Comparison of ENCODE assay signal across 1 cellular context in the genomic region with DNA sequence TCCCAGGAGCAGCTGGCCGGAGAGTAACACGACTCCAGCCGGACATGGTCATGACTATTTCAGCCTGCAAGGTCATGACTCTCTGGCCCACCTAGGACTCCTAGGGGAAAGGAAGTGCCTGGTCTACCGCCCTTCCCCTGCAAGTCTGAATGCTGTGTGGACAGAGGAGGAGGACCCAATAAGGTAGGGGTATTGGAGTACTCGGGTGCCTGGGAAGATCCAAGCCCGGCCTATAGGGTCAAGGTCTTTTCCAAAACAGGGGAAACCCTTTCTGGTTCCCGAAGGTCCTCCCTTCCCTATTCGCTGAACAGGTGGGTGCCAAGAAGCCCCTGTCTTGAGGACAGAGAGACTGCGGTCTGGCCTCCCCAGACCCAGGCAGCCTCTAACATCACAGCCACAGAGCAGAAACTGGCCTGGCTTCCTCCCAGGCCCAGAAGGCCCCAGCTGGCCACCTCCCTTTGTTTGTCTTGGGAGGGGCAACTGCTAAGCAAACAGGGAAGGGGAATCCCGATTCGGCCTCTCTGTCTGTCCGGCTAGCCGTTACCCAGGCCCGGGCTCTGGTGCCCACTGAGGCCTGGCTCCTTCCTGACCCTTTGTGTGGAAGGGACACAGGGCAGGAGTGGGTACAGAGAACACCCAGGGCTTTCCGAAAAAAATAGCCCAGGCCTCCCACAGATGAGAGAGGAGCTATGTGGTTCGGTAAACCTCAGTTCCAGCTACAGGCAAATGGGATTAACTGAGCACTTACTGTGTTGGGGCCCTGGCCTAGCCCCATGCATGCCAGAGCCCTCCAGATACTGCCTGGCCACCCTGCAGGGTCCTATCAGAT.
TF ChIP-seq lines count a peak whose summit lies in the region.

No MANE protein-coding gene starts in this region.

TF ChIP-seq in A549, 52 proteins besides CTCF, POLR2A, EP300 and RAD21:
- TF ChIP-seq NR3C1 (IDR thresholded peaks at IDR 0.05) (no peak), CEBPB (IDR thresholded peaks at IDR 0.05) (0 out of 4 replicates have a peak, but pooled peaks of 1 of the 2 experiments have one; percentile 34), MAFK (IDR thresholded peaks at IDR 0.05; ENCODE audit: partially characterized antibody) (no peak), JUNB (IDR thresholded peaks at IDR 0.05) (no peak), HOXB5 (CRISPR knock-in tag; IDR thresholded peaks at IDR 0.05) (peak; percentile 84), CHD2 (IDR thresholded peaks at IDR 0.05; ENCODE audit: low read length, partially characterized antibody) (no peak), CHD4 (IDR thresholded peaks at IDR 0.05; ENCODE audit: borderline replicate concordance) (peak; percentile 50; the same call in 1 of the 2 replicates), ZNF302 (CRISPR knock-in tag; IDR thresholded peaks at IDR 0.05) (no peak), KDM1A (IDR thresholded peaks at IDR 0.05; ENCODE audit: low read depth) (no peak), RARB (CRISPR knock-in tag; IDR thresholded peaks at IDR 0.05) (no peak), KDM5A (IDR thresholded peaks at IDR 0.05) (no peak), RNF2 (IDR thresholded peaks at IDR 0.05; ENCODE audit: borderline replicate concordance, low read depth) (no peak), FOSB (CRISPR knock-in tag; IDR thresholded peaks at IDR 0.05) (no peak), NFE2L2 (conservative IDR thresholded peaks at IDR 0.05; ENCODE audit: low read length) (no peak), FOSL2 (IDR thresholded peaks at IDR 0.05) (no peak), FOSL2 (CRISPR knock-in tag; IDR thresholded peaks at IDR 0.05) (peak; percentile 41), ESRRA (IDR thresholded peaks at IDR 0.05; ENCODE audit: borderline replicate concordance, low read length) (no peak), MYC (IDR thresholded peaks at IDR 0.05; ENCODE audit: borderline replicate concordance, low read length) (peak; percentile 43; the same call in 1 of the 2 replicates), RFX5 (IDR thresholded peaks at IDR 0.05) (no peak), PHF8 (IDR thresholded peaks at IDR 0.05; ENCODE audit: borderline replicate concordance, low read depth) (no peak), ZSCAN20 (CRISPR knock-in tag; IDR thresholded peaks at IDR 0.05) (no peak), HEYL (CRISPR knock-in tag; IDR thresholded peaks at IDR 0.05) (0 out of 2 replicates have a peak, but pooled peaks have one; percentile 6), GATA3 (IDR thresholded peaks at IDR 0.05; ENCODE audit: borderline replicate concordance) (peak; percentile 74), CBX8 (IDR thresholded peaks at IDR 0.05) (no peak), MAZ (IDR thresholded peaks at IDR 0.05; ENCODE audit: borderline replicate concordance, low read depth, low read length) (peak; percentile 95), RCOR1 (IDR thresholded peaks at IDR 0.05; ENCODE audit: low read depth, low read length) (no peak), TFCP2L1 (CRISPR knock-in tag; IDR thresholded peaks at IDR 0.05) (no peak), NPAS2 (CRISPR knock-in tag; IDR thresholded peaks at IDR 0.05; ENCODE audit: borderline replicate concordance) (no peak), EHF (CRISPR knock-in tag; IDR thresholded peaks at IDR 0.05) (peak; percentile 86), TP53 (CRISPR knock-in tag; IDR thresholded peaks at IDR 0.05) (no peak), BHLHE40 (IDR thresholded peaks at IDR 0.05; ENCODE audit: low read depth, low read length) (no peak), SMC3 (IDR thresholded peaks at IDR 0.05) (peak; percentile 38; the same call in 2 of the 3 replicates), ZFP36 (IDR thresholded peaks at IDR 0.05; ENCODE audit: borderline replicate concordance, partially characterized antibody) (no peak), CBX2 (IDR thresholded peaks at IDR 0.05; ENCODE audit: borderline replicate concordance, low read depth) (no peak), HOXB13 (CRISPR knock-in tag; IDR thresholded peaks at IDR 0.05; ENCODE audit: low read depth) (no peak; the same call in 1 of the 2 replicates), EHMT2 (IDR thresholded peaks at IDR 0.05; ENCODE audit: low read depth) (no peak), JUN (IDR thresholded peaks at IDR 0.05) (peak; percentile 62 to 69; a peak in 4 of 5 replicates), FOXS1 (CRISPR knock-in tag; IDR thresholded peaks at IDR 0.05) (peak; percentile 16; the same call in 1 of the 2 replicates), HOXA7 (CRISPR knock-in tag; IDR thresholded peaks at IDR 0.05) (no peak), SREBF2 (IDR thresholded peaks at IDR 0.05) (no peak), ZC3H11A (IDR thresholded peaks at IDR 0.05) (peak; percentile 3; the same call in 1 of the 2 replicates), POLR2AphosphoS2 (conservative IDR thresholded peaks at IDR 0.05; ENCODE audit: low read length) (no peak), HDAC2 (IDR thresholded peaks at IDR 0.05) (no peak)
- TF ChIP-seq, protein P1, sequence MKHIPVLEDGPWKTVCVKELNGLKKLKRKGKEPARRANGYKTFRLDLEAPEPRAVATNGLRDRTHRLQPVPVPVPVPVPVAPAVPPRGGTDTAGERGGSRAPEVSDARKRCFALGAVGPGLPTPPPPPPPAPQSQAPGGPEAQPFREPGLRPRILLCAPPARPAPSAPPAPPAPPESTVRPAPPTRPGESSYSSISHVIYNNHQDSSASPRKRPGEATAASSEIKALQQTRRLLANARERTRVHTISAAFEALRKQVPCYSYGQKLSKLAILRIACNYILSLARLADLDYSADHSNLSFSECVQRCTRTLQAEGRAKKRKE (CRISPR knock-in tag; IDR thresholded peaks at IDR 0.05; ENCODE audit: low read depth) = peak; percentile 92
- TF ChIP-seq, protein P2, sequence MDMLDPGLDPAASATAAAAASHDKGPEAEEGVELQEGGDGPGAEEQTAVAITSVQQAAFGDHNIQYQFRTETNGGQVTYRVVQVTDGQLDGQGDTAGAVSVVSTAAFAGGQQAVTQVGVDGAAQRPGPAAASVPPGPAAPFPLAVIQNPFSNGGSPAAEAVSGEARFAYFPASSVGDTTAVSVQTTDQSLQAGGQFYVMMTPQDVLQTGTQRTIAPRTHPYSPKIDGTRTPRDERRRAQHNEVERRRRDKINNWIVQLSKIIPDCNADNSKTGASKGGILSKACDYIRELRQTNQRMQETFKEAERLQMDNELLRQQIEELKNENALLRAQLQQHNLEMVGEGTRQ (IDR thresholded peaks at IDR 0.05) = no peak
- TF ChIP-seq, protein P3, sequence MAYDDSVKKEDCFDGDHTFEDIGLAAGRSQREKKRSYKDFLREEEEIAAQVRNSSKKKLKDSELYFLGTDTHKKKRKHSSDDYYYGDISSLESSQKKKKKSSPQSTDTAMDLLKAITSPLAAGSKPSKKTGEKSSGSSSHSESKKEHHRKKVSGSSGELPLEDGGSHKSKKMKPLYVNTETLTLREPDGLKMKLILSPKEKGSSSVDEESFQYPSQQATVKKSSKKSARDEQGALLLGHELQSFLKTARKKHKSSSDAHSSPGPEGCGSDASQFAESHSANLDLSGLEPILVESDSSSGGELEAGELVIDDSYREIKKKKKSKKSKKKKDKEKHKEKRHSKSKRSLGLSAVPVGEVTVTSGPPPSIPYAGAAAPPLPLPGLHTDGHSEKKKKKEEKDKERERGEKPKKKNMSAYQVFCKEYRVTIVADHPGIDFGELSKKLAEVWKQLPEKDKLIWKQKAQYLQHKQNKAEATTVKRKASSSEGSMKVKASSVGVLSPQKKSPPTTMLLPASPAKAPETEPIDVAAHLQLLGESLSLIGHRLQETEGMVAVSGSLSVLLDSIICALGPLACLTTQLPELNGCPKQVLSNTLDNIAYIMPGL (CRISPR knock-in tag; IDR thresholded peaks at IDR 0.05; ENCODE audit: borderline replicate concordance) = no peak
- TF ChIP-seq, protein P4, sequence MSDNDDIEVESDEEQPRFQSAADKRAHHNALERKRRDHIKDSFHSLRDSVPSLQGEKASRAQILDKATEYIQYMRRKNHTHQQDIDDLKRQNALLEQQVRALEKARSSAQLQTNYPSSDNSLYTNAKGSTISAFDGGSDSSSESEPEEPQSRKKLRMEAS (IDR thresholded peaks at IDR 0.05) = peak; percentile 76; the same call in 1 of the 2 replicates
- TF ChIP-seq, protein P5, sequence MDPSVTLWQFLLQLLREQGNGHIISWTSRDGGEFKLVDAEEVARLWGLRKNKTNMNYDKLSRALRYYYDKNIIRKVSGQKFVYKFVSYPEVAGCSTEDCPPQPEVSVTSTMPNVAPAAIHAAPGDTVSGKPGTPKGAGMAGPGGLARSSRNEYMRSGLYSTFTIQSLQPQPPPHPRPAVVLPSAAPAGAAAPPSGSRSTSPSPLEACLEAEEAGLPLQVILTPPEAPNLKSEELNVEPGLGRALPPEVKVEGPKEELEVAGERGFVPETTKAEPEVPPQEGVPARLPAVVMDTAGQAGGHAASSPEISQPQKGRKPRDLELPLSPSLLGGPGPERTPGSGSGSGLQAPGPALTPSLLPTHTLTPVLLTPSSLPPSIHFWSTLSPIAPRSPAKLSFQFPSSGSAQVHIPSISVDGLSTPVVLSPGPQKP (IDR thresholded peaks at IDR 0.05; ENCODE audit: low read depth, low read length) = no peak
- TF ChIP-seq, protein P6, sequence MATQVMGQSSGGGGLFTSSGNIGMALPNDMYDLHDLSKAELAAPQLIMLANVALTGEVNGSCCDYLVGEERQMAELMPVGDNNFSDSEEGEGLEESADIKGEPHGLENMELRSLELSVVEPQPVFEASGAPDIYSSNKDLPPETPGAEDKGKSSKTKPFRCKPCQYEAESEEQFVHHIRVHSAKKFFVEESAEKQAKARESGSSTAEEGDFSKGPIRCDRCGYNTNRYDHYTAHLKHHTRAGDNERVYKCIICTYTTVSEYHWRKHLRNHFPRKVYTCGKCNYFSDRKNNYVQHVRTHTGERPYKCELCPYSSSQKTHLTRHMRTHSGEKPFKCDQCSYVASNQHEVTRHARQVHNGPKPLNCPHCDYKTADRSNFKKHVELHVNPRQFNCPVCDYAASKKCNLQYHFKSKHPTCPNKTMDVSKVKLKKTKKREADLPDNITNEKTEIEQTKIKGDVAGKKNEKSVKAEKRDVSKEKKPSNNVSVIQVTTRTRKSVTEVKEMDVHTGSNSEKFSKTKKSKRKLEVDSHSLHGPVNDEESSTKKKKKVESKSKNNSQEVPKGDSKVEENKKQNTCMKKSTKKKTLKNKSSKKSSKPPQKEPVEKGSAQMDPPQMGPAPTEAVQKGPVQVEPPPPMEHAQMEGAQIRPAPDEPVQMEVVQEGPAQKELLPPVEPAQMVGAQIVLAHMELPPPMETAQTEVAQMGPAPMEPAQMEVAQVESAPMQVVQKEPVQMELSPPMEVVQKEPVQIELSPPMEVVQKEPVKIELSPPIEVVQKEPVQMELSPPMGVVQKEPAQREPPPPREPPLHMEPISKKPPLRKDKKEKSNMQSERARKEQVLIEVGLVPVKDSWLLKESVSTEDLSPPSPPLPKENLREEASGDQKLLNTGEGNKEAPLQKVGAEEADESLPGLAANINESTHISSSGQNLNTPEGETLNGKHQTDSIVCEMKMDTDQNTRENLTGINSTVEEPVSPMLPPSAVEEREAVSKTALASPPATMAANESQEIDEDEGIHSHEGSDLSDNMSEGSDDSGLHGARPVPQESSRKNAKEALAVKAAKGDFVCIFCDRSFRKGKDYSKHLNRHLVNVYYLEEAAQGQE (IDR thresholded peaks at IDR 0.05) = no peak
- TF ChIP-seq, protein P7, sequence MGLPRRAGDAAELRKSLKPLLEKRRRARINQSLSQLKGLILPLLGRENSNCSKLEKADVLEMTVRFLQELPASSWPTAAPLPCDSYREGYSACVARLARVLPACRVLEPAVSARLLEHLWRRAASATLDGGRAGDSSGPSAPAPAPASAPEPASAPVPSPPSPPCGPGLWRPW (IDR thresholded peaks at IDR 0.05) = no peak
- TF ChIP-seq, protein P8, sequence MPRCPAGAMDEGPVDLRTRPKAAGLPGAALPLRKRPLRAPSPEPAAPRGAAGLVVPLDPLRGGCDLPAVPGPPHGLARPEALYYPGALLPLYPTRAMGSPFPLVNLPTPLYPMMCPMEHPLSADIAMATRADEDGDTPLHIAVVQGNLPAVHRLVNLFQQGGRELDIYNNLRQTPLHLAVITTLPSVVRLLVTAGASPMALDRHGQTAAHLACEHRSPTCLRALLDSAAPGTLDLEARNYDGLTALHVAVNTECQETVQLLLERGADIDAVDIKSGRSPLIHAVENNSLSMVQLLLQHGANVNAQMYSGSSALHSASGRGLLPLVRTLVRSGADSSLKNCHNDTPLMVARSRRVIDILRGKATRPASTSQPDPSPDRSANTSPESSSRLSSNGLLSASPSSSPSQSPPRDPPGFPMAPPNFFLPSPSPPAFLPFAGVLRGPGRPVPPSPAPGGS (IDR thresholded peaks at IDR 0.05) = peak; percentile 90
- TF ChIP-seq, protein P9, sequence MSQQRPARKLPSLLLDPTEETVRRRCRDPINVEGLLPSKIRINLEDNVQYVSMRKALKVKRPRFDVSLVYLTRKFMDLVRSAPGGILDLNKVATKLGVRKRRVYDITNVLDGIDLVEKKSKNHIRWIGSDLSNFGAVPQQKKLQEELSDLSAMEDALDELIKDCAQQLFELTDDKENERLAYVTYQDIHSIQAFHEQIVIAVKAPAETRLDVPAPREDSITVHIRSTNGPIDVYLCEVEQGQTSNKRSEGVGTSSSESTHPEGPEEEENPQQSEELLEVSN (IDR thresholded peaks at IDR 0.05; ENCODE audit: borderline replicate concordance, low read depth) = no peak
- TF ChIP-seq, protein P10, sequence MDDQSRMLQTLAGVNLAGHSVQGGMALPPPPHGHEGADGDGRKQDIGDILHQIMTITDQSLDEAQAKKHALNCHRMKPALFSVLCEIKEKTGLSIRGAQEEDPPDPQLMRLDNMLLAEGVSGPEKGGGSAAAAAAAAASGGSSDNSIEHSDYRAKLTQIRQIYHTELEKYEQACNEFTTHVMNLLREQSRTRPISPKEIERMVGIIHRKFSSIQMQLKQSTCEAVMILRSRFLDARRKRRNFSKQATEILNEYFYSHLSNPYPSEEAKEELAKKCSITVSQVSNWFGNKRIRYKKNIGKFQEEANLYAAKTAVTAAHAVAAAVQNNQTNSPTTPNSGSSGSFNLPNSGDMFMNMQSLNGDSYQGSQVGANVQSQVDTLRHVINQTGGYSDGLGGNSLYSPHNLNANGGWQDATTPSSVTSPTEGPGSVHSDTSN (IDR thresholded peaks at IDR 0.05) = peak; percentile 77; the same call in 1 of the 2 replicates
